2 cellular contexts compared by ENCODE assay signal in the genomic region with DNA sequence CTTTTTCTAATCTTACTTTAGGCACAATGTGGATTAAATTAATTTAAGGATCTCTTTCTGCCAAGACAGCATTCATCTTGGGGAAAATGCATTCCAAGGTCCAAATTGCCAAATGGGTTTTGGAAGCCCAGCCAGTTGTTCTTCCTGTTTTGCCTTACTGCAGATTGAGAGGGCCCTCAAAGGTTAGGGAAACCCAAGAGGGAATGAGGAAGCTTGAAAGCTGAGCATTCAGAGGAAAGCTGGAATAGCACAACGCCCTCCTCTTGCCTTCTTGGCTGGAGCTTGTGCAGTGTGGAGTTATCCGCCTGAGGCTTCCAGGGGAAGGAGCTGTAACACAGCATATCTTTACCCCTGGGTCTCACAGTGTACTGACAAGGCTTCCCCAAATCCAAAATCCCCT.
TF ChIP-seq lines count a peak whose summit lies in the region.

No MANE protein-coding gene starts in this region.

TF ChIP-seq in liver, 16 proteins besides CTCF, POLR2A, EP300 and RAD21:
- TF ChIP-seq, protein P1, sequence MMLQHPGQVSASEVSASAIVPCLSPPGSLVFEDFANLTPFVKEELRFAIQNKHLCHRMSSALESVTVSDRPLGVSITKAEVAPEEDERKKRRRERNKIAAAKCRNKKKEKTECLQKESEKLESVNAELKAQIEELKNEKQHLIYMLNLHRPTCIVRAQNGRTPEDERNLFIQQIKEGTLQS (IDR thresholded peaks at IDR 0.05) = no peak
- peak; percentile 82 for TF ChIP-seq NR2F2 (IDR thresholded peaks at IDR 0.05)

TF ChIP-seq in HepG2, 621 proteins besides CTCF, POLR2A, EP300 and RAD21 (continued from another document):
- TF ChIP-seq, protein P2, sequence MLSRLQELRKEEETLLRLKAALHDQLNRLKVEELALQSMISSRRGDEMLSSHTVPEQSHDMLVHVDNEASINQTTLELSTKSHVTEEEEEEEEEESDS (CRISPR knock-in tag; IDR thresholded peaks at IDR 0.05; ENCODE audit: borderline replicate concordance) = no peak
- TF ChIP-seq MXD4 (CRISPR knock-in tag; IDR thresholded peaks at IDR 0.05) (no peak), HMG20B (CRISPR knock-in tag; conservative IDR thresholded peaks at IDR 0.05) (no peak), RBM39 (IDR thresholded peaks at IDR 0.05; ENCODE audit: low read depth, low read length, poor library complexity, severe bottlenecking) (no peak), FOXO1 (CRISPR knock-in tag; IDR thresholded peaks at IDR 0.05) (no peak), ZSCAN12 (CRISPR knock-in tag; IDR thresholded peaks at IDR 0.05) (no peak), ZHX2 (IDR thresholded peaks at IDR 0.05; ENCODE audit: low read depth) (no peak), ZHX2 (CRISPR knock-in tag; IDR thresholded peaks at IDR 0.05; ENCODE audit: borderline replicate concordance) (no peak)
